Comparison of ENCODE assay signal across 22 cellular contexts in genomic region chrX:150533863-150534262, GRCh38. TPM values are rescaled to one million over a fixed set of nuclear protein-coding genes. Genes with fewer than 3 reads are reported as not detected.
A peak's percentile ranks its signal among the peaks of the same experiment; 100 is the strongest.
DNase-seq lines count a peak whose midpoint lies in the region; ATAC-seq, FAIRE-seq and TF ChIP-seq lines count a peak whose summit lies in the region.
"Had no signal": no experiment of that assay in that cellular context is flagged by ENCODE, and none has a peak within 500 bp of the region (broad histone marks: within the 10 kb centered on the region; RNA-seq: fewer than 3 reads in every experiment).

No MANE protein-coding gene starts in this region.

- no peak overlapping the region for H2AFZ ChIP-seq in endothelial cell of umbilical vein (ENCODE audit: low read depth, low read length)

- H3K79me2 ChIP-seq in endothelial cell of umbilical vein (ENCODE audit: control insufficient read depth, insufficient read depth, low read length): no peaks in the 10 kb centered on the region

- dilution Hi-C loops in endothelial cell of umbilical vein (cut with MboI; ENCODE audit: extremely low pct_ligation_motif_present, low sequenced_read_pairs): no loop called here

- no peaks in the 10 kb centered on the region for H3K9me1 ChIP-seq in endothelial cell of umbilical vein (replicated peaks; ENCODE audit: control insufficient read depth, extremely low read depth, insufficient read depth, low read length)

- POLR2A ChIA-PET in endothelial cell of umbilical vein (lab: Charles Lee): no interaction called here

- H3K27me3 ChIP-seq in endothelial cell of umbilical vein (ENCODE audit: control insufficient read depth in 2 of 2, insufficient read depth in 2 of 2, low read length in 2 of 2) (peaks cover 0 to 3% of the 10 kb centered on the region in 2 experiments), ascending aorta (no peaks in the 10 kb centered on the region), Peyer's patch (no peaks in the 10 kb centered on the region)
- H3K27me3 ChIP-seq: BLaER1 had no signal

- no peak overlapping the region for H3K9ac ChIP-seq in endothelial cell of umbilical vein (replicated peaks; ENCODE audit: extremely low read depth, insufficient read depth, low read length)
- H3K9ac ChIP-seq: BLaER1, SK-N-SH had no signal

- no peak overlapping the region for H3K4me2 ChIP-seq in endothelial cell of umbilical vein (ENCODE audit: insufficient read depth, low read length)
- H3K4me2 ChIP-seq: BLaER1, SK-N-SH had no signal

- CTCF ChIA-PET in endothelial cell of umbilical vein (lab: Charles Lee): no interaction called here

- H3K4me3 ChIP-seq in endothelial cell of umbilical vein (replicated peaks in 1 of 3; ENCODE audit: insufficient read depth in 1 of 3, low read depth in 1 of 3, low read length in 3 of 3): no peak overlapping the region
- H3K4me3 ChIP-seq in ascending aorta: no peak overlapping the region
- H3K4me3 ChIP-seq in Peyer's patch: no peak overlapping the region
- H3K4me3 ChIP-seq: BLaER1 had no signal

- intact Hi-C loops in endothelial cell of umbilical vein (cut with micrococcal nuclease): no loop called here
- intact Hi-C loops in ascending aorta (cut with DNase I): no loop called here

- H4K20me1 ChIP-seq in endothelial cell of umbilical vein (replicated peaks; ENCODE audit: control insufficient read depth, extremely low read depth, insufficient read depth, low read length): no peaks in the 10 kb centered on the region
- H4K20me1 ChIP-seq: BLaER1 had no signal

- no peak for TF ChIP-seq CTCF in endothelial cell of umbilical vein (IDR thresholded peaks at IDR 0.05; ENCODE audit: extremely low read depth in 1 of 2, insufficient read depth in 1 of 2, low read depth in 1 of 2, low read length in 2 of 2)
- no peak for TF ChIP-seq CTCF in ascending aorta (IDR thresholded peaks at IDR 0.05)
- no peak for TF ChIP-seq CTCF in Peyer's patch (IDR thresholded peaks at IDR 0.05)

- H3K27ac ChIP-seq in endothelial cell of umbilical vein (ENCODE audit: insufficient read depth, low read depth, low read length): no peak overlapping the region
- H3K27ac ChIP-seq in ascending aorta: no peak overlapping the region
- no peak overlapping the region for H3K27ac ChIP-seq in Peyer's patch
- H3K27ac ChIP-seq: BLaER1 had no signal

- no peak for ATAC-seq in GM18868 (IDR thresholded peaks at IDR 0.05; ENCODE audit: unreplicated experiment)
- ATAC-seq in GM19467 (IDR thresholded peaks at IDR 0.05; ENCODE audit: unreplicated experiment): no peak
- ATAC-seq: T-helper 17 cell had no signal

- DNase-seq in GM12891 (ENCODE audit: insufficient read length, low spot score) (no peak), HT1080 (ENCODE audit: low read depth) (peak; percentile 29), RKO (ENCODE audit: low spot score) (peak; percentile 11), endothelial cell of umbilical vein (ENCODE audit: low read depth, low spot score) (no peak), ascending aorta (ENCODE audit: low spot score in 2 of 2) (no peak), Peyer's patch (no peak)
- DNase-seq: CD4-positive, CD25-positive, alpha-beta regulatory T cell; DMS153; IMR-90; MV-4-11; NCI-H2029; NCI-H446; NCI-H524 treated with DMSO at 0.1 percent for 48 hours; NCI-H774; SK-N-SH; SW 1271; T-helper 17 cell had no signal

- H3K36me3 ChIP-seq in endothelial cell of umbilical vein (ENCODE audit: control insufficient read depth in 2 of 2, extremely low read depth in 1 of 2, insufficient read depth in 2 of 2, low read length in 2 of 2) (no peaks in the 10 kb centered on the region), ascending aorta (no peaks in the 10 kb centered on the region), Peyer's patch (no peaks in the 10 kb centered on the region)
- H3K36me3 ChIP-seq: BLaER1 had no signal

- no TSS peak for BruUV-seq in endothelial cell of umbilical vein (replicated peaks; lab: Mats Ljungman, UMichigan)

- H3K4me1 ChIP-seq in endothelial cell of umbilical vein (ENCODE audit: control insufficient read depth, extremely low read depth, insufficient read depth, low read length) (no peaks in the 10 kb centered on the region), ascending aorta (no peaks in the 10 kb centered on the region), Peyer's patch (no peaks in the 10 kb centered on the region)

- H3K9me3 ChIP-seq in endothelial cell of umbilical vein (replicated peaks; ENCODE audit: control insufficient read depth, insufficient read depth, low read length) (no peaks in the 10 kb centered on the region), ascending aorta (peaks cover 0 to 8% of the 10 kb centered on the region in 2 donors), Peyer's patch (peaks cover 0 to 3% (median 0%) of the 10 kb centered on the region in 4 donors)
- H3K9me3 ChIP-seq: SK-N-SH had no signal

- no peak for FAIRE-seq in GM12891 (lab: Jason Lieb, UNC)
- FAIRE-seq in endothelial cell of umbilical vein (lab: Jason Lieb, UNC): peak; percentile 52
- FAIRE-seq: A204.1, G401.6 had no signal

- TF ChIP-seq POLR2A in GM12891 (IDR thresholded peaks at IDR 0.05; ENCODE audit: low read depth, low read length) (no peak), endothelial cell of umbilical vein (IDR thresholded peaks at IDR 0.05; ENCODE audit: low read depth, low read length) (no peak), Peyer's patch (IDR thresholded peaks at IDR 0.05) (no peak)

TF ChIP-seq in GM12891, 5 proteins besides CTCF, POLR2A, EP300 and RAD21:
- TF ChIP-seq SPI1 (IDR thresholded peaks at IDR 0.05; ENCODE audit: low read depth, low read length) (peak; percentile 32), POU2F2 (IDR thresholded peaks at IDR 0.05; ENCODE audit: low read depth, low read length) (no peak), TAF1 (IDR thresholded peaks at IDR 0.05; ENCODE audit: low read depth, low read length) (no peak), POLR2AphosphoS5 (IDR thresholded peaks at IDR 0.05; ENCODE audit: low read depth, low read length) (no peak)

TF ChIP-seq in endothelial cell of umbilical vein, 7 proteins besides CTCF, POLR2A, EP300 and RAD21:
- TF ChIP-seq JUN (IDR thresholded peaks at IDR 0.05; ENCODE audit: borderline replicate concordance, insufficient read depth, insufficient read length, low read depth) (no peak), MAX (IDR thresholded peaks at IDR 0.05; ENCODE audit: insufficient read depth, insufficient read length) (no peak), POLR2AphosphoS5 (IDR thresholded peaks at IDR 0.05; ENCODE audit: insufficient read depth, low read depth, low read length) (no peak), MYC (IDR thresholded peaks at IDR 0.05; ENCODE audit: low read depth, low read length) (no peak), EZH2 (IDR thresholded peaks at IDR 0.05; ENCODE audit: borderline replicate concordance, low read depth, low read length, severe bottlenecking) (no peak), GATA2 (IDR thresholded peaks at IDR 0.05; ENCODE audit: insufficient read depth, insufficient read length, low read depth, low read length) (no peak), FOS (IDR thresholded peaks at IDR 0.05; ENCODE audit: borderline replicate concordance, insufficient read depth, low read length) (no peak)

RNA-seq across cellular contexts. Expression of gene MTM1, which starts 34.6 kb away (rescaled TPM):
- 2.5 TPM for polyA plus RNA-seq in GM12891 (2012; ENCODE audit: low read depth, missing spikeins)
- 4.9 and 6.4 TPM in 2 replicates for total RNA-seq in HT1080 (2014; rRNA removed; shearing (Covaris generic))
- polyA plus RNA-seq in HT1080 (2015; cell fraction: cytosol; rRNA removed): 5.7 and 7.0 TPM in 2 replicates
- polyA plus RNA-seq in HT1080 (2015; cell fraction: nucleus; rRNA removed): 9.9 and 10.2 TPM in 2 replicates
- total RNA-seq in endothelial cell of umbilical vein (10.1 and 13.2 TPM in 2 replicates), ascending aorta (7.3 TPM), Peyer's patch (10 to 100 TPM; 12.4 to 22.2 (median 18.1) TPM)
- 2.3 and 2.4 TPM in 2 replicates for polyA plus RNA-seq in endothelial cell of umbilical vein
- polyA plus RNA-seq in endothelial cell of umbilical vein (2011; cell fraction: cytosol; rRNA removed): 2.7 and 2.9 TPM in 2 replicates
- polyA plus RNA-seq in endothelial cell of umbilical vein (2011; cell fraction: nucleus; rRNA removed): 5.1 and 5.7 TPM in 2 replicates
- 7.4 and 8.0 TPM in 2 replicates for polyA plus RNA-seq in endothelial cell of umbilical vein (2012)
- polyA minus RNA-seq in endothelial cell of umbilical vein: 13.0 and 13.9 TPM in 2 replicates
- 1.1 TPM for polyA minus RNA-seq in endothelial cell of umbilical vein (2011; cell fraction: cytosol; rRNA and poly(A)+ RNA removed)
- polyA minus RNA-seq in endothelial cell of umbilical vein (2011; cell fraction: nucleus; rRNA and poly(A)+ RNA removed): 11.3 and 14.3 TPM in 2 replicates

Comparison
In these comparisons a context has a peak if more than half of its experiments do, and no peak if none do; other contexts are left out.
1. DNase-seq: peak in HT1080 (single experiment) and RKO (single experiment); none in GM12891 (single experiment), endothelial cell of umbilical vein (single experiment), ascending aorta (0 of 2) and Peyer's patch (0 of 3).